Comparison of ENCODE assay signal across 24 cellular contexts in genomic region chr5:76376141-76376900, GRCh38. TPM values are rescaled to one million over a fixed set of nuclear protein-coding genes. Genes with fewer than 3 reads are reported as not detected.
DNase-seq lines count a peak whose midpoint lies in the region; ATAC-seq and TF ChIP-seq lines count a peak whose summit lies in the region.
"Had no signal": no experiment of that assay in that cellular context is flagged by ENCODE, and none has a peak within 500 bp of the region (broad histone marks: within the 10 kb centered on the region; RNA-seq: fewer than 3 reads in every experiment).

No MANE protein-coding gene starts in this region.

- H3K4me2 ChIP-seq in mammary epithelial cell (ENCODE audit: insufficient read depth, low read depth, low read length) = no peak overlapping the region
- no peak overlapping the region for H3K4me2 ChIP-seq in PC-3 (ENCODE audit: low read length)

- DNase-seq in mammary epithelial cell (peak; percentile 18), MCF 10A (ENCODE audit: unreplicated experiment) (no peak), PC-3 (peak; percentile 10), epithelial cell of esophagus (ENCODE audit: low read depth) (peak; percentile 36), activated T-cell treated with anti-CD3 and anti-CD28 coated beads for 4 hours (no peak)
- no peak for DNase-seq in stimulated activated effector memory CD8-positive, alpha-beta T cell treated with anti-CD3 and anti-CD28 coated beads, Interleukin-12 subunit alpha, Interleukin-12 subunit beta, amount 100 ng/mL, for 72 hours (ENCODE audit: low spot score in 2 of 2)
- no peak for DNase-seq in stimulated activated CD4-positive, alpha-beta T cell treated with anti-CD3 and anti-CD28 coated beads, Interleukin-4, amount 100 ng/mL, for 24 hours
- DNase-seq: activated CD4-positive, alpha-beta T cell treated with anti-CD3 and anti-CD28 coated beads, Interleukin-2, amount 10 ng/mL, durations not matched to agents 24 days and 14 days; activated gamma-delta T cell treated with Interleukin-2 at 50 U/mL for 16 hours; activated T-cell treated with anti-CD3 and anti-CD28 coated beads, Interleukin-2, amount 50 U/mL, for 4 hours; body of pancreas; CD4-positive, alpha-beta memory T cell; hypothalamus; immature natural killer cell; KBM-7; NCI-H2029; NCI-H526 treated with DMSO at 0.1 percent for 48 hours; stimulated activated CD4-positive, alpha-beta T cell treated with anti-CD3 and anti-CD28 coated beads, Interleukin-1b, Interleukin-23, amount 100 ng/mL, for 48 hours; stimulated activated naive CD8-positive, alpha-beta T cell treated with anti-CD3 and anti-CD28 coated beads, Interleukin-15, amount 100 ng/mL, for 72 hours; SW 1271; T-helper 9 cell had no signal

- H3K4me3 ChIP-seq in mammary epithelial cell (replicated peaks in 1 of 3; ENCODE audit: insufficient read depth in 1 of 3, low read depth in 2 of 3, low read length in 3 of 3) (no peak overlapping the region), PC-3 (ENCODE audit: low read length) (no peak overlapping the region), epithelial cell of esophagus (ENCODE audit: low read length) (no peak overlapping the region)
- H3K4me3 ChIP-seq: body of pancreas, pancreas had no signal

- no peaks in the 10 kb centered on the region for H3K9me2 ChIP-seq in PC-3 (replicated peaks; ENCODE audit: low read length)

- H3K9me3 ChIP-seq in mammary epithelial cell (replicated peaks; ENCODE audit: insufficient read depth, low read length) (no peaks in the 10 kb centered on the region), PC-3 (ENCODE audit: low read length) (no peaks in the 10 kb centered on the region)
- H3K9me3 ChIP-seq: body of pancreas, pancreas had no signal

- intact Hi-C loops in mammary epithelial cell (cut with micrococcal nuclease) = no loop called here
- intact Hi-C loops in MCF 10A (cut with micrococcal nuclease) = no loop called here
- intact Hi-C loops in PC-3 (cut with micrococcal nuclease) = no loop called here

- POLR2A ChIA-PET in MCF 10A (lab: Yijun Ruan, JAX) = interaction anchor here (0.6 to 1.3 kb wide), 3 partner anchors 9 to 724 kb away, joined by 3 to 4 read pairs (median 3); no protein-coding TSS in a partner anchor
- POLR2A ChIA-PET in PC-3 (lab: Charles Lee; ENCODE audit: unreplicated experiment) = no interaction called here

- H3K79me2 ChIP-seq in mammary epithelial cell (ENCODE audit: insufficient read depth, low read length) (no peaks in the 10 kb centered on the region), PC-3 (ENCODE audit: low read length) (no peaks in the 10 kb centered on the region)

- in situ Hi-C loops in mammary epithelial cell (cut with MboI; ENCODE audit: low sequenced_read_pairs in 2 of 2) = no loop called here

- no peaks in the 10 kb centered on the region for H4K20me1 ChIP-seq in mammary epithelial cell (ENCODE audit: insufficient read depth, low read length)
- no peaks in the 10 kb centered on the region for H4K20me1 ChIP-seq in PC-3 (ENCODE audit: low read length)

- H3K9me3 Mint-ChIP-seq in MCF 10A (ENCODE audit: unreplicated experiment) = no peaks in the 10 kb centered on the region
- H3K9me3 Mint-ChIP-seq in stimulated activated effector memory CD8-positive, alpha-beta T cell treated with anti-CD3 and anti-CD28 coated beads, Interleukin-12 subunit alpha, Interleukin-12 subunit beta, amount 100 ng/mL, for 72 hours = no peaks in the 10 kb centered on the region
- H3K9me3 Mint-ChIP-seq: activated CD4-positive, alpha-beta T cell treated with anti-CD3 and anti-CD28 coated beads, Interleukin-2, amount 10 ng/mL, durations not matched to agents 24 days and 14 days; activated T-cell treated with anti-CD3 and anti-CD28 coated beads, Interleukin-2, amount 50 U/mL, for 4 hours; immature natural killer cell; memory B cell; stimulated activated naive CD8-positive, alpha-beta T cell treated with anti-CD3 and anti-CD28 coated beads, Interleukin-15, amount 100 ng/mL, for 72 hours had no signal

- H3K4me1 ChIP-seq in mammary epithelial cell (ENCODE audit: insufficient read depth, low read length) (peaks cover 14% of the 10 kb centered on the region), PC-3 (ENCODE audit: insufficient read depth, low read length) (peaks cover 26% of the 10 kb centered on the region)

- H3K36me3 Mint-ChIP-seq in MCF 10A (ENCODE audit: insufficient read depth, unreplicated experiment) = no peaks in the 10 kb centered on the region
- H3K36me3 Mint-ChIP-seq in stimulated activated effector memory CD8-positive, alpha-beta T cell treated with anti-CD3 and anti-CD28 coated beads, Interleukin-12 subunit alpha, Interleukin-12 subunit beta, amount 100 ng/mL, for 72 hours = no peaks in the 10 kb centered on the region
- H3K36me3 Mint-ChIP-seq: CD4-positive, alpha-beta memory T cell; memory B cell had no signal

- TF ChIP-seq CTCF in mammary epithelial cell (conservative IDR thresholded peaks at IDR 0.05 in 1 of 2, IDR thresholded peaks at IDR 0.05 in 1 of 2; ENCODE audit: extremely low read depth in 1 of 2, insufficient read depth in 1 of 2, low read depth in 1 of 2, low read length in 2 of 2) (no peak), MCF 10A (IDR thresholded peaks at IDR 0.05; ENCODE audit: unreplicated experiment) (no peak), PC-3 (conservative IDR thresholded peaks at IDR 0.05; ENCODE audit: low read depth, low read length) (no peak), epithelial cell of esophagus (IDR thresholded peaks at IDR 0.05; ENCODE audit: insufficient read depth, low read depth, low read length, missing control alignments) (no peak)

- ATAC-seq in PC-3 = no peak
- ATAC-seq in stimulated activated effector memory CD8-positive, alpha-beta T cell treated with anti-CD3 and anti-CD28 coated beads, Interleukin-12 subunit alpha, Interleukin-12 subunit beta, amount 100 ng/mL, for 72 hours = peak; percentile 50
- no peak for ATAC-seq in HG02840 (IDR thresholded peaks at IDR 0.05; ENCODE audit: low FRiP score, unreplicated experiment)
- ATAC-seq: activated T-cell treated with anti-CD3 and anti-CD28 coated beads, Interleukin-2, amount 50 U/mL, for 4 hours; body of pancreas; pancreas; stimulated activated naive CD8-positive, alpha-beta T cell treated with anti-CD3 and anti-CD28 coated beads, Interleukin-15, amount 100 ng/mL, for 72 hours had no signal

- H3K9ac ChIP-seq in mammary epithelial cell (ENCODE audit: insufficient read depth, low read length) = no peak overlapping the region
- H3K9ac ChIP-seq in PC-3 (ENCODE audit: low read length) = no peak overlapping the region

- 65% methylated on average over 3 of the region's 3 CpGs for WGBS in mammary epithelial cell (ENCODE audit: low coverage, missing lambda C conversion rate)

- CTCF ChIA-PET in mammary epithelial cell (lab: Charles Lee; ENCODE audit: low non-redundant PET) (no interaction called here), MCF 10A (lab: Yijun Ruan, JAX) (no interaction called here), PC-3 (lab: Charles Lee) (no interaction called here)

- H3K36me3 ChIP-seq in mammary epithelial cell (ENCODE audit: insufficient read depth, low read length) = no peaks in the 10 kb centered on the region
- no peaks in the 10 kb centered on the region for H3K36me3 ChIP-seq in PC-3 (ENCODE audit: low read depth, low read length)
- H3K36me3 ChIP-seq: pancreas had no signal

- BruUV-seq in mammary epithelial cell (replicated peaks; lab: Mats Ljungman, UMichigan) = no TSS peak
- BruUV-seq in MCF 10A (replicated peaks; lab: Mats Ljungman, UMichigan) = no TSS peak
- BruUV-seq in PC-3 (replicated peaks; lab: Mats Ljungman, UMichigan) = no TSS peak

- H3K27ac ChIP-seq in mammary epithelial cell (ENCODE audit: insufficient read depth, low read depth, low read length) (no peak overlapping the region), PC-3 (ENCODE audit: low read length) (no peak overlapping the region)
- H3K27ac ChIP-seq: body of pancreas, pancreas had no signal

- H3K4me1 Mint-ChIP-seq in MCF 10A (ENCODE audit: insufficient read depth, unreplicated experiment) = peaks cover 8% of the 10 kb centered on the region
- H3K4me1 Mint-ChIP-seq in stimulated activated effector memory CD8-positive, alpha-beta T cell treated with anti-CD3 and anti-CD28 coated beads, Interleukin-12 subunit alpha, Interleukin-12 subunit beta, amount 100 ng/mL, for 72 hours = peaks cover 26% of the 10 kb centered on the region
- H3K4me1 Mint-ChIP-seq: memory B cell had no signal

- H2AFZ ChIP-seq in mammary epithelial cell (ENCODE audit: low read depth, low read length) = no peak overlapping the region
- H2AFZ ChIP-seq in PC-3 (ENCODE audit: low read length) = no peak overlapping the region

- H3K27ac Mint-ChIP-seq in MCF 10A (ENCODE audit: low read depth, unreplicated experiment) = no peak overlapping the region
- no peak overlapping the region for H3K27ac Mint-ChIP-seq in stimulated activated effector memory CD8-positive, alpha-beta T cell treated with anti-CD3 and anti-CD28 coated beads, Interleukin-12 subunit alpha, Interleukin-12 subunit beta, amount 100 ng/mL, for 72 hours
- H3K27ac Mint-ChIP-seq: activated CD4-positive, alpha-beta T cell treated with anti-CD3 and anti-CD28 coated beads, Interleukin-2, amount 10 ng/mL, durations not matched to agents 24 days and 14 days; memory B cell; stimulated activated naive CD8-positive, alpha-beta T cell treated with anti-CD3 and anti-CD28 coated beads, Interleukin-15, amount 100 ng/mL, for 72 hours had no signal

- H3F3A ChIP-seq in PC-3 (ENCODE audit: low read length, unreplicated experiment) = peaks cover 3% of the 10 kb centered on the region

- dilution Hi-C loops in mammary epithelial cell (cut with HindIII; ENCODE audit: low sequenced_read_pairs) = no loop called here

- H3K27me3 Mint-ChIP-seq in MCF 10A (ENCODE audit: insufficient read depth, unreplicated experiment) = no peaks in the 10 kb centered on the region
- H3K27me3 Mint-ChIP-seq: activated CD4-positive, alpha-beta T cell treated with anti-CD3 and anti-CD28 coated beads, Interleukin-2, amount 10 ng/mL, durations not matched to agents 24 days and 14 days; CD4-positive, alpha-beta memory T cell; stimulated activated naive CD8-positive, alpha-beta T cell treated with anti-CD3 and anti-CD28 coated beads, Interleukin-15, amount 100 ng/mL, for 72 hours had no signal

- H3K27me3 ChIP-seq in mammary epithelial cell (ENCODE audit: insufficient read depth, low read length) (no peaks in the 10 kb centered on the region), PC-3 (ENCODE audit: low read length) (no peaks in the 10 kb centered on the region)
- H3K27me3 ChIP-seq: body of pancreas, pancreas had no signal

- no peak overlapping the region for H3K4me3 Mint-ChIP-seq in MCF 10A (ENCODE audit: unreplicated experiment)
- no peak overlapping the region for H3K4me3 Mint-ChIP-seq in stimulated activated effector memory CD8-positive, alpha-beta T cell treated with anti-CD3 and anti-CD28 coated beads, Interleukin-12 subunit alpha, Interleukin-12 subunit beta, amount 100 ng/mL, for 72 hours
- H3K4me3 Mint-ChIP-seq: activated CD4-positive, alpha-beta T cell treated with anti-CD3 and anti-CD28 coated beads, Interleukin-2, amount 10 ng/mL, durations not matched to agents 24 days and 14 days; activated T-cell treated with anti-CD3 and anti-CD28 coated beads, Interleukin-2, amount 50 U/mL, for 4 hours; CD4-positive, alpha-beta memory T cell; immature natural killer cell; memory B cell; stimulated activated naive CD8-positive, alpha-beta T cell treated with anti-CD3 and anti-CD28 coated beads, Interleukin-15, amount 100 ng/mL, for 72 hours had no signal

RNA-seq across cellular contexts. Expression of gene IQGAP2, which starts 26.8 kb away (rescaled TPM):
- total RNA-seq in mammary epithelial cell (under 1 TPM in 1 of 2 donors, not detected in 1; 0.83 TPM), MCF 10A (2022) (0.93 and 1.5 TPM in 2 replicates), PC-3 (2014; rRNA removed) (not detected in 2 replicates)
- polyA plus RNA-seq in mammary epithelial cell = 0.05 TPM
- polyA minus RNA-seq in mammary epithelial cell = not detected

Comparison
In these comparisons a context has a peak if more than half of its experiments do, and no peak if none do; other contexts are left out.
1. DNase-seq: peak in mammary epithelial cell (single experiment), PC-3 (single experiment) and epithelial cell of esophagus (single experiment); none in MCF 10A (single experiment), stimulated activated effector memory CD8-positive, alpha-beta T cell treated with anti-CD3 and anti-CD28 coated beads, Interleukin-12 subunit alpha, Interleukin-12 subunit beta, amount 100 ng/mL, for 72 hours (0 of 2), activated T-cell treated with anti-CD3 and anti-CD28 coated beads for 4 hours (single experiment) and stimulated activated CD4-positive, alpha-beta T cell treated with anti-CD3 and anti-CD28 coated beads, Interleukin-4, amount 100 ng/mL, for 24 hours (single experiment).